Comparison of ENCODE assay signal across 18 cellular contexts in genomic region chr2:9748586-9748985, GRCh38.
DNase-seq lines count a peak whose midpoint lies in the region; ATAC-seq and TF ChIP-seq lines count a peak whose summit lies in the region.
"Had no signal": no experiment of that assay in that cellular context is flagged by ENCODE, and none has a peak within 500 bp of the region (broad histone marks: within the 10 kb centered on the region; RNA-seq: fewer than 3 reads in every experiment).

No MANE protein-coding gene starts in this region.

- H4K20me1 ChIP-seq in hepatocyte (ENCODE audit: insufficient read depth, poor library complexity, severe bottlenecking) = no peaks in the 10 kb centered on the region

- H3K36me3 ChIP-seq in hepatocyte (replicated peaks; ENCODE audit: insufficient read depth, low read depth) = no peaks in the 10 kb centered on the region
- H3K36me3 ChIP-seq: esophagus muscularis mucosa, right lobe of liver had no signal

- no peaks in the 10 kb centered on the region for H3K79me2 ChIP-seq in hepatocyte

- no peaks in the 10 kb centered on the region for H3K9me2 ChIP-seq in hepatocyte (replicated peaks; ENCODE audit: insufficient read depth)

- H3K9me3 ChIP-seq in hepatocyte (ENCODE audit: low read depth) = no peaks in the 10 kb centered on the region
- H3K9me3 ChIP-seq: body of pancreas, esophagus muscularis mucosa, right lobe of liver had no signal

- no peak for TF ChIP-seq CTCF in hepatocyte (IDR thresholded peaks at IDR 0.05; ENCODE audit: poor library complexity)

- peak; percentile 35 for ATAC-seq in HG02852 (IDR thresholded peaks at IDR 0.05; ENCODE audit: unreplicated experiment)
- ATAC-seq in HG03196 (IDR thresholded peaks at IDR 0.05; ENCODE audit: unreplicated experiment) = no peak
- no peak for ATAC-seq in HG03139 (IDR thresholded peaks at IDR 0.05; ENCODE audit: unreplicated experiment)
- ATAC-seq: body of pancreas, K562, right lobe of liver had no signal

- H3K27me3 ChIP-seq in hepatocyte = no peaks in the 10 kb centered on the region
- H3K27me3 ChIP-seq: body of pancreas, right lobe of liver had no signal

- H3K4me2 ChIP-seq in hepatocyte = no peak overlapping the region

- H3K4me3 ChIP-seq in hepatocyte = no peak overlapping the region
- H3K4me3 ChIP-seq: body of pancreas, esophagus muscularis mucosa, K562, right lobe of liver had no signal

- no peak overlapping the region for H2AFZ ChIP-seq in hepatocyte

- H3K4me1 ChIP-seq in hepatocyte (ENCODE audit: insufficient read depth) = no peaks in the 10 kb centered on the region
- H3K4me1 ChIP-seq: right lobe of liver had no signal

- 77% methylated on average over 6 of the region's 6 CpGs for WGBS in hepatocyte (ENCODE audit: low lambda C conversion rate, missing lambda C conversion rate)

- peak; percentile 55 for DNase-seq in activated CD4-positive, alpha-beta T cell treated with anti-CD3 and anti-CD28 coated beads for 48 hours
- DNase-seq in activated CD4-positive, alpha-beta T cell treated with anti-CD3 and anti-CD28 coated beads, Interleukin-2, amount 50 U/mL, for 1 hour = no peak
- DNase-seq in Daoy (ENCODE audit: low read depth) (peak; percentile 42), hepatocyte (ENCODE audit: low spot score) (peak; percentile 46), SHP77 (lab: John Stamatoyannopoulos, UW) (no peak)
- DNase-seq: activated gamma-delta T cell treated with Interleukin-2 at 50 U/mL for 16 hours, body of pancreas, cortex of kidney, kidney, midbrain, NCI-H1092 treated with DMSO at 0.1 percent for 48 hours, right lobe of liver had no signal

- H3K27ac ChIP-seq in hepatocyte = peak overlapping the region; percentile 19
- H3K27ac ChIP-seq: body of pancreas, esophagus muscularis mucosa, HL-60, right lobe of liver had no signal

Comparison
In these comparisons a context has a peak if more than half of its experiments do, and no peak if none do; other contexts are left out.
1. DNase-seq: peak in activated CD4-positive, alpha-beta T cell treated with anti-CD3 and anti-CD28 coated beads for 48 hours (single experiment), Daoy (single experiment) and hepatocyte (single experiment); none in activated CD4-positive, alpha-beta T cell treated with anti-CD3 and anti-CD28 coated beads, Interleukin-2, amount 50 U/mL, for 1 hour (single experiment) and SHP77 (0 of 2).